ENCODE assay signal across 1 cellular context in genomic region chr7:123795917-123796316, GRCh38.
TF ChIP-seq lines count a peak whose summit lies in the region.

No MANE protein-coding gene starts in this region.

TF ChIP-seq in HepG2, 621 proteins besides CTCF, POLR2A, EP300 and RAD21 (continued from another document):
- TF ChIP-seq ARID4A (CRISPR knock-in tag; IDR thresholded peaks at IDR 0.05; ENCODE audit: borderline replicate concordance) = no peak
- TF ChIP-seq ZNF496 (CRISPR knock-in tag; IDR thresholded peaks at IDR 0.05; ENCODE audit: insufficient replicate concordance) = no peak
- TF ChIP-seq MTF2 (CRISPR knock-in tag; IDR thresholded peaks at IDR 0.05; ENCODE audit: borderline replicate concordance) = no peak
- no peak for TF ChIP-seq POGK (CRISPR knock-in tag; conservative IDR thresholded peaks at IDR 0.05)
- 0 out of 4 replicates have a peak, but pooled peaks of 1 of the 2 experiments have one; percentile 35 for TF ChIP-seq NR2F1 (CRISPR knock-in tag; IDR thresholded peaks at IDR 0.05)
- TF ChIP-seq ZNF567 (CRISPR knock-in tag; IDR thresholded peaks at IDR 0.05; ENCODE audit: borderline replicate concordance) = no peak
- TF ChIP-seq SOX6 (IDR thresholded peaks at IDR 0.05) = no peak
- peak; percentile 47; the same call in 1 of the 2 replicates for TF ChIP-seq SOX6 (CRISPR knock-in tag; IDR thresholded peaks at IDR 0.05)
- TF ChIP-seq POLR2AphosphoS2 (IDR thresholded peaks at IDR 0.05; ENCODE audit: low read depth, low read length) = no peak
- TF ChIP-seq HIC2 (CRISPR knock-in tag; IDR thresholded peaks at IDR 0.05; ENCODE audit: low read depth) = no peak
- no peak for TF ChIP-seq ZFP62 (CRISPR knock-in tag; IDR thresholded peaks at IDR 0.05)
- TF ChIP-seq ZNF333 (CRISPR knock-in tag; IDR thresholded peaks at IDR 0.05; ENCODE audit: borderline replicate concordance) = no peak
- TF ChIP-seq ZNF318 (CRISPR knock-in tag; IDR thresholded peaks at IDR 0.05) = no peak
- no peak for TF ChIP-seq CAMTA2 (CRISPR knock-in tag; IDR thresholded peaks at IDR 0.05; ENCODE audit: borderline replicate concordance)
- TF ChIP-seq ZNF362 (CRISPR knock-in tag; IDR thresholded peaks at IDR 0.05; ENCODE audit: borderline replicate concordance) = no peak
- TF ChIP-seq MLXIP (CRISPR knock-in tag; IDR thresholded peaks at IDR 0.05; ENCODE audit: borderline replicate concordance) = no peak
- no peak for TF ChIP-seq ZFP91 (CRISPR knock-in tag; IDR thresholded peaks at IDR 0.05; ENCODE audit: borderline replicate concordance)
- no peak for TF ChIP-seq RFXAP (CRISPR knock-in tag; IDR thresholded peaks at IDR 0.05; ENCODE audit: borderline replicate concordance)
- TF ChIP-seq ZNF724P (CRISPR knock-in tag; IDR thresholded peaks at IDR 0.05; ENCODE audit: borderline replicate concordance) = no peak
